Comparison of ENCODE assay signal across 32 cellular contexts in the genomic region with DNA sequence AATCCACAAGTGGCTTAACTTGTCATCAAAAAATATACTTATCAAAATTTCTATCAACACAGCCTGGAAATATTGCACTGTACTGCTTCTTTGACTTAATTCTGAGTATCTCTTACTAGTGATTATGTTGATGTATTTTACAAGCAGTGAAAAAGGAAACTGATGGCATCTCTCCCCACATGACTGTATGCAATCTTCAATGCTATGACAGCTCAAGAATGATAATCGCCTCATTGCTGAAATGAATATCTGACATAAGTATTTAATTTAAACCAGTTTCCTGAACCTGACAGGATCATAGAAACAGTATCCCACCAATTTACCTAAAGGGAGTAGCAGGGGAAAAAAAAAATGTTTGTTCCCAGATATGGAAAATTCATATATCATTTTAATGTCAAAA.
"Had no signal": no experiment of that assay in that cellular context is flagged by ENCODE, and none has a peak within 500 bp of the region (broad histone marks: within the 10 kb centered on the region; RNA-seq: fewer than 3 reads in every experiment).

No MANE protein-coding gene starts in this region.

- H3K4me3 ChIP-seq: adrenal gland, body of pancreas, esophagus muscularis mucosa, gastrocnemius medialis, heart left ventricle had no signal

- H3K4me3 Mint-ChIP-seq: activated CD4-positive, alpha-beta memory T cell treated with anti-CD3 and anti-CD28 coated beads for 36 hours; activated CD4-positive, alpha-beta T cell treated with anti-CD3 and anti-CD28 coated beads for 36 hours; activated CD4-positive, alpha-beta T cell treated with anti-CD3 and anti-CD28 coated beads, Interleukin-2, amount 10 ng/mL, durations not matched to agents 24 days and 14 days; activated CD8-positive, alpha-beta memory T cell treated with anti-CD3 and anti-CD28 coated beads, Interleukin-2, amount 10 ng/mL, durations not matched to agents 7 days and 5 days; activated CD8-positive, alpha-beta T cell treated with anti-CD3 and anti-CD28 coated beads, Interleukin-2, amount 10 ng/mL, durations not matched to agents 7 days and 5 days; activated naive CD4-positive, alpha-beta T cell treated with anti-CD3 and anti-CD28 coated beads for 36 hours; activated naive CD4-positive, alpha-beta T cell treated with anti-CD3 and anti-CD28 coated beads, Interleukin-2, amount 50 U/mL, for 24 hours; activated naive CD8-positive, alpha-beta T cell treated with anti-CD3 and anti-CD28 coated beads for 36 hours; activated naive CD8-positive, alpha-beta T cell treated with anti-CD3 and anti-CD28 coated beads, Interleukin-2, amount 50 U/mL, for 24 hours; activated T-helper 1 cell treated with anti-CD3 and anti-CD28 coated beads, Interleukin-12 subunit alpha, Interleukin-12 subunit beta, Interleukin-2, Interleukin-4 antibody, amounts not matched to agents 30 ng/mL and 10 ng/mL and 1 ng/mL, durations not matched to agents 14 hours and 24 hours and 36 hours; effector memory CD8-positive, alpha-beta T cell had no signal

- H3K27me3 ChIP-seq: adrenal gland, body of pancreas, esophagus muscularis mucosa, foreskin keratinocyte, gastrocnemius medialis, heart left ventricle had no signal

- H3K36me3 ChIP-seq: adrenal gland had no signal

- H3K27me3 Mint-ChIP-seq: activated CD4-positive, alpha-beta memory T cell treated with anti-CD3 and anti-CD28 coated beads for 36 hours; activated CD4-positive, alpha-beta T cell treated with anti-CD3 and anti-CD28 coated beads for 36 hours; activated CD4-positive, alpha-beta T cell treated with anti-CD3 and anti-CD28 coated beads, Interleukin-2, amount 10 ng/mL, durations not matched to agents 24 days and 14 days; activated CD8-positive, alpha-beta memory T cell treated with anti-CD3 and anti-CD28 coated beads, Interleukin-2, amount 10 ng/mL, durations not matched to agents 7 days and 5 days; activated naive CD4-positive, alpha-beta T cell treated with anti-CD3 and anti-CD28 coated beads, Interleukin-2, amount 50 U/mL, for 24 hours; activated naive CD8-positive, alpha-beta T cell treated with anti-CD3 and anti-CD28 coated beads for 36 hours; activated naive CD8-positive, alpha-beta T cell treated with anti-CD3 and anti-CD28 coated beads, Interleukin-2, amount 50 U/mL, for 24 hours; effector memory CD8-positive, alpha-beta T cell had no signal

- H3K27ac ChIP-seq: adrenal gland, body of pancreas, esophagus muscularis mucosa, foreskin keratinocyte, gastrocnemius medialis, heart left ventricle had no signal

- DNase-seq: activated CD4-positive, alpha-beta memory T cell treated with anti-CD3 and anti-CD28 coated beads for 36 hours; activated CD4-positive, alpha-beta T cell treated with anti-CD3 and anti-CD28 coated beads for 36 hours; activated CD4-positive, alpha-beta T cell treated with anti-CD3 and anti-CD28 coated beads, Interleukin-2, amount 10 ng/mL, durations not matched to agents 24 days and 14 days; activated CD4-positive, CD25-positive, alpha-beta regulatory T cell; activated CD4-positive, CD25-positive, alpha-beta regulatory T cell treated with anti-CD3 and anti-CD28 coated beads, Interleukin-2, amount 50 U/mL, for 72 hours; activated CD8-positive, alpha-beta memory T cell treated with anti-CD3 and anti-CD28 coated beads, Interleukin-2, amount 10 ng/mL, durations not matched to agents 7 days and 5 days; activated CD8-positive, alpha-beta memory T cell treated with anti-CD3 and anti-CD28 coated beads, Interleukin-2, amount 50 U/mL, for 4 hours; activated CD8-positive, alpha-beta T cell treated with anti-CD3 and anti-CD28 coated beads, Interleukin-2, amount 10 ng/mL, durations not matched to agents 7 days and 5 days; activated effector memory CD4-positive, alpha-beta T cell treated with anti-CD3 and anti-CD28 coated beads, Interleukin-2, amount 50 U/mL, for 16 hours; activated naive CD4-positive, alpha-beta T cell treated with anti-CD3 and anti-CD28 coated beads for 36 hours; activated naive CD8-positive, alpha-beta T cell treated with anti-CD3 and anti-CD28 coated beads for 36 hours; activated naive CD8-positive, alpha-beta T cell treated with anti-CD3 and anti-CD28 coated beads, Interleukin-2, amount 50 U/mL, for 24 hours; activated T-cell treated with anti-CD3 and anti-CD28 coated beads, Interleukin-2, amount 50 U/mL, for 1 hour; activated T-cell treated with anti-CD3 and anti-CD28 coated beads, Interleukin-2, amount 50 U/mL, for 48 hours; adrenal gland; amygdala; aorta; body of pancreas; caudate nucleus; cortex of kidney; dermis blood vessel endothelial cell; effector CD4-positive, alpha-beta T cell; effector memory CD8-positive, alpha-beta T cell; erythroblast; foreskin keratinocyte; gastrocnemius medialis; glutamatergic neuron; heart left ventricle had no signal

- H3K27ac Mint-ChIP-seq: activated CD4-positive, alpha-beta memory T cell treated with anti-CD3 and anti-CD28 coated beads for 36 hours; activated CD4-positive, alpha-beta T cell treated with anti-CD3 and anti-CD28 coated beads for 36 hours; activated CD4-positive, alpha-beta T cell treated with anti-CD3 and anti-CD28 coated beads, Interleukin-2, amount 10 ng/mL, durations not matched to agents 24 days and 14 days; activated CD8-positive, alpha-beta memory T cell treated with anti-CD3 and anti-CD28 coated beads, Interleukin-2, amount 10 ng/mL, durations not matched to agents 7 days and 5 days; activated CD8-positive, alpha-beta T cell treated with anti-CD3 and anti-CD28 coated beads, Interleukin-2, amount 10 ng/mL, durations not matched to agents 7 days and 5 days; activated naive CD4-positive, alpha-beta T cell treated with anti-CD3 and anti-CD28 coated beads for 36 hours; activated naive CD4-positive, alpha-beta T cell treated with anti-CD3 and anti-CD28 coated beads, Interleukin-2, amount 50 U/mL, for 24 hours; activated naive CD8-positive, alpha-beta T cell treated with anti-CD3 and anti-CD28 coated beads for 36 hours; activated naive CD8-positive, alpha-beta T cell treated with anti-CD3 and anti-CD28 coated beads, Interleukin-2, amount 50 U/mL, for 24 hours; activated T-helper 1 cell treated with anti-CD3 and anti-CD28 coated beads, Interleukin-12 subunit alpha, Interleukin-12 subunit beta, Interleukin-2, Interleukin-4 antibody, amounts not matched to agents 30 ng/mL and 10 ng/mL and 1 ng/mL, durations not matched to agents 14 hours and 24 hours and 36 hours; activated T-helper 2 cell treated with anti-CD3 and anti-CD28 coated beads, Interferon-gamma antibody, Interleukin-2, Interleukin-4, amounts not matched to agents 10 μg/mL and 5 μg/mL and 100 μg/mL, durations not matched to agents 14 hours and 24 hours and 36 hours; effector memory CD8-positive, alpha-beta T cell had no signal

- H3K4me1 Mint-ChIP-seq: activated CD4-positive, alpha-beta T cell treated with anti-CD3 and anti-CD28 coated beads for 36 hours; activated CD4-positive, alpha-beta T cell treated with anti-CD3 and anti-CD28 coated beads, Interleukin-2, amount 10 ng/mL, durations not matched to agents 24 days and 14 days; activated CD8-positive, alpha-beta memory T cell treated with anti-CD3 and anti-CD28 coated beads, Interleukin-2, amount 10 ng/mL, durations not matched to agents 7 days and 5 days; activated naive CD8-positive, alpha-beta T cell treated with anti-CD3 and anti-CD28 coated beads, Interleukin-2, amount 50 U/mL, for 24 hours had no signal

- H3K4me1 ChIP-seq: adrenal gland, body of pancreas, esophagus muscularis mucosa, foreskin keratinocyte, gastrocnemius medialis, heart left ventricle had no signal

- ATAC-seq: activated CD4-positive, alpha-beta T cell treated with anti-CD3 and anti-CD28 coated beads for 36 hours; activated CD8-positive, alpha-beta memory T cell treated with anti-CD3 and anti-CD28 coated beads, Interleukin-2, amount 10 ng/mL, durations not matched to agents 7 days and 5 days; activated CD8-positive, alpha-beta T cell treated with anti-CD3 and anti-CD28 coated beads, Interleukin-2, amount 10 ng/mL, durations not matched to agents 7 days and 5 days; activated naive CD8-positive, alpha-beta T cell treated with anti-CD3 and anti-CD28 coated beads, Interleukin-2, amount 50 U/mL, for 24 hours; body of pancreas; effector memory CD8-positive, alpha-beta T cell; foreskin keratinocyte; gastrocnemius medialis; heart left ventricle had no signal

- H3K9me3 Mint-ChIP-seq: activated CD4-positive, alpha-beta memory T cell treated with anti-CD3 and anti-CD28 coated beads for 36 hours; activated CD4-positive, alpha-beta T cell treated with anti-CD3 and anti-CD28 coated beads, Interleukin-2, amount 10 ng/mL, durations not matched to agents 24 days and 14 days; activated naive CD4-positive, alpha-beta T cell treated with anti-CD3 and anti-CD28 coated beads for 36 hours; activated naive CD4-positive, alpha-beta T cell treated with anti-CD3 and anti-CD28 coated beads, Interleukin-2, amount 50 U/mL, for 24 hours; activated naive CD8-positive, alpha-beta T cell treated with anti-CD3 and anti-CD28 coated beads for 36 hours; activated naive CD8-positive, alpha-beta T cell treated with anti-CD3 and anti-CD28 coated beads, Interleukin-2, amount 50 U/mL, for 24 hours; activated T-helper 1 cell treated with anti-CD3 and anti-CD28 coated beads, Interleukin-12 subunit alpha, Interleukin-12 subunit beta, Interleukin-2, Interleukin-4 antibody, amounts not matched to agents 30 ng/mL and 10 ng/mL and 1 ng/mL, durations not matched to agents 14 hours and 24 hours and 36 hours; activated T-helper 2 cell treated with anti-CD3 and anti-CD28 coated beads, Interferon-gamma antibody, Interleukin-2, Interleukin-4, amounts not matched to agents 10 μg/mL and 5 μg/mL and 100 μg/mL, durations not matched to agents 14 hours and 24 hours and 36 hours; effector memory CD8-positive, alpha-beta T cell had no signal

- H3K9me3 ChIP-seq: adrenal gland, body of pancreas, esophagus muscularis mucosa, gastrocnemius medialis had no signal
